Comparison of ENCODE assay signal across 16 cellular contexts in the genomic region with DNA sequence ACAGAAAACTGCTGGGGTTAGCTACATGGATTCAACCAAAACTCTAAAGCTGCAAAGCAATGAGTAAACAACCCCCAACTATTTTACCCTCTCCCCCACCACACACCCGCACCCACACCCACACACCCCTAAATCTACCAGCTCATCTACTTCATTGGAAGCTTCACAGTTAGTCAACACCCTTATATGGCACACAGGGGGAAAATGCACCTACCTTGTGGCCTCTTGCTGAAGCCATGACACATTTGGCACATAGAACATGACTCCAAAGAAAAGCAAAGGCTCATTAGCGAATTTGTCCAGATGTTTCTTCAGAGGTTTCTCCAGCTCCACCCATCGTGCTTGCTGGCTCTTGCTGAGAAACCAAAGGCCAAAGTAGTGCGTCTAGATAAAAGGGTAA.
DNase-seq lines count a peak whose midpoint lies in the region; ATAC-seq and TF ChIP-seq lines count a peak whose summit lies in the region.
"Had no signal": no experiment of that assay in that cellular context is flagged by ENCODE, and none has a peak within 500 bp of the region (broad histone marks: within the 10 kb centered on the region; RNA-seq: fewer than 3 reads in every experiment).

No MANE protein-coding gene starts in this region.

- CTCF ChIA-PET in WTC11 (lab: Charles Lee), result interaction anchor here (2.0 to 2.3 kb wide), 3 partner anchors 48 to 119 kb away, joined by 6 to 12 read pairs (median 10); no protein-coding TSS in a partner anchor

- no peaks in the 10 kb centered on the region for H3K36me3 ChIP-seq in thyroid gland
- H3K36me3 ChIP-seq: BLaER1 treated with 17β-estradiol and CSF1 and Interleukin-3, amounts not matched to agents 10 nM and 100 nM; brain microvascular endothelial cell; lower lobe of right lung had no signal

- H3K36me3 Mint-ChIP-seq in WTC11, result peaks cover 11% of the 10 kb centered on the region

- no peaks in the 10 kb centered on the region for H3K27me3 Mint-ChIP-seq in WTC11 (ENCODE audit: low read depth)

- peak overlapping the region; percentile 45 for H3K27ac ChIP-seq in foreskin keratinocyte
- H3K27ac ChIP-seq in temporal lobe (ENCODE audit: low read depth, low read length), result peak overlapping the region; percentile 50
- H3K27ac ChIP-seq in thyroid gland, result no peak overlapping the region
- H3K27ac ChIP-seq: BLaER1 treated with 17β-estradiol and CSF1 and Interleukin-3, amounts not matched to agents 10 nM and 100 nM; brain microvascular endothelial cell; lower lobe of right lung had no signal

- H3K4me1 ChIP-seq in foreskin keratinocyte (peaks cover 61% of the 10 kb centered on the region), thyroid gland (peaks cover 0 to 4% of the 10 kb centered on the region in 2 donors)

- H3K9me3 ChIP-seq in thyroid gland, result no peaks in the 10 kb centered on the region
- H3K9me3 ChIP-seq: lower lobe of right lung had no signal

- WGBS in thyroid gland, 2 donors, result 96 to 99% methylated on average over 3 to 4 of the region's 4 CpGs

- DNase-seq in stimulated activated CD4-positive, alpha-beta T cell treated with anti-CD3 and anti-CD28 coated beads, Interleukin-15, amount 100 ng/mL, for 48 hours (ENCODE audit: low read depth in 2 of 2), result peak; percentile 26 to 54
- no peak for DNase-seq in stimulated activated CD4-positive, alpha-beta T cell treated with anti-CD3 and anti-CD28 coated beads, Interleukin-4, amount 100 ng/mL, for 4 hours
- DNase-seq in WTC11 (ENCODE audit: low spot score) (no peak), foreskin keratinocyte (peak; percentile 75 to 81), thyroid gland (no peak)
- DNase-seq: brain microvascular endothelial cell; DMS53; effector CD8-positive, alpha-beta T cell; foreskin melanocyte; lower lobe of right lung; NCI-H2029 treated with DMSO at 0.1 percent for 48 hours; NCI-H526; nephron progenitor cell had no signal

- H3K4me1 Mint-ChIP-seq in WTC11, result peaks cover 69% of the 10 kb centered on the region

- H3K9me3 Mint-ChIP-seq in WTC11, result peaks cover 3% of the 10 kb centered on the region

- peak overlapping the region; percentile 75 for H3K27ac Mint-ChIP-seq in WTC11
- H3K27ac Mint-ChIP-seq: nephron progenitor cell had no signal

- TF ChIP-seq POLR2A in thyroid gland (IDR thresholded peaks at IDR 0.05), result no peak

- no peak overlapping the region for H3K4me3 ChIP-seq in thyroid gland (replicated peaks in 1 of 3)
- H3K4me3 ChIP-seq: BLaER1 treated with 17β-estradiol and CSF1 and Interleukin-3, amounts not matched to agents 10 nM and 100 nM; lower lobe of right lung had no signal

- TF ChIP-seq CTCF in WTC11 (IDR thresholded peaks at IDR 0.05), result no peak
- no peak for TF ChIP-seq CTCF in foreskin keratinocyte (conservative IDR thresholded peaks at IDR 0.05)
- TF ChIP-seq CTCF in thyroid gland (IDR thresholded peaks at IDR 0.05), result no peak

- intact Hi-C loops in thyroid gland (cut with DNase I), result no loop called here

- no peak overlapping the region for H3K4me3 Mint-ChIP-seq in WTC11
- H3K4me3 Mint-ChIP-seq: nephron progenitor cell had no signal

- POLR2A ChIA-PET in WTC11 (lab: Charles Lee), result no interaction called here

- no peaks in the 10 kb centered on the region for H3K27me3 ChIP-seq in foreskin keratinocyte
- H3K27me3 ChIP-seq in thyroid gland, result no peaks in the 10 kb centered on the region
- H3K27me3 ChIP-seq: BLaER1 treated with 17β-estradiol and CSF1 and Interleukin-3, amounts not matched to agents 10 nM and 100 nM; brain microvascular endothelial cell had no signal

- ATAC-seq in WTC11 (no peak), foreskin keratinocyte (peak; percentile 38), GM21576 (IDR thresholded peaks at IDR 0.05; ENCODE audit: unreplicated experiment) (no peak)
- ATAC-seq: lower lobe of right lung had no signal

TF ChIP-seq in WTC11, 78 proteins besides CTCF, POLR2A, EP300 and RAD21:
- TF ChIP-seq MYBL2 (CRISPR knock-in tag; IDR thresholded peaks at IDR 0.05) (no peak), ETV6 (CRISPR knock-in tag; IDR thresholded peaks at IDR 0.05) (no peak), IRF1 (CRISPR knock-in tag; IDR thresholded peaks at IDR 0.05) (no peak), NR1H2 (CRISPR knock-in tag; IDR thresholded peaks at IDR 0.05) (no peak), EMX1 (CRISPR knock-in tag; IDR thresholded peaks at IDR 0.05) (no peak)
- TF ChIP-seq, protein P1, sequence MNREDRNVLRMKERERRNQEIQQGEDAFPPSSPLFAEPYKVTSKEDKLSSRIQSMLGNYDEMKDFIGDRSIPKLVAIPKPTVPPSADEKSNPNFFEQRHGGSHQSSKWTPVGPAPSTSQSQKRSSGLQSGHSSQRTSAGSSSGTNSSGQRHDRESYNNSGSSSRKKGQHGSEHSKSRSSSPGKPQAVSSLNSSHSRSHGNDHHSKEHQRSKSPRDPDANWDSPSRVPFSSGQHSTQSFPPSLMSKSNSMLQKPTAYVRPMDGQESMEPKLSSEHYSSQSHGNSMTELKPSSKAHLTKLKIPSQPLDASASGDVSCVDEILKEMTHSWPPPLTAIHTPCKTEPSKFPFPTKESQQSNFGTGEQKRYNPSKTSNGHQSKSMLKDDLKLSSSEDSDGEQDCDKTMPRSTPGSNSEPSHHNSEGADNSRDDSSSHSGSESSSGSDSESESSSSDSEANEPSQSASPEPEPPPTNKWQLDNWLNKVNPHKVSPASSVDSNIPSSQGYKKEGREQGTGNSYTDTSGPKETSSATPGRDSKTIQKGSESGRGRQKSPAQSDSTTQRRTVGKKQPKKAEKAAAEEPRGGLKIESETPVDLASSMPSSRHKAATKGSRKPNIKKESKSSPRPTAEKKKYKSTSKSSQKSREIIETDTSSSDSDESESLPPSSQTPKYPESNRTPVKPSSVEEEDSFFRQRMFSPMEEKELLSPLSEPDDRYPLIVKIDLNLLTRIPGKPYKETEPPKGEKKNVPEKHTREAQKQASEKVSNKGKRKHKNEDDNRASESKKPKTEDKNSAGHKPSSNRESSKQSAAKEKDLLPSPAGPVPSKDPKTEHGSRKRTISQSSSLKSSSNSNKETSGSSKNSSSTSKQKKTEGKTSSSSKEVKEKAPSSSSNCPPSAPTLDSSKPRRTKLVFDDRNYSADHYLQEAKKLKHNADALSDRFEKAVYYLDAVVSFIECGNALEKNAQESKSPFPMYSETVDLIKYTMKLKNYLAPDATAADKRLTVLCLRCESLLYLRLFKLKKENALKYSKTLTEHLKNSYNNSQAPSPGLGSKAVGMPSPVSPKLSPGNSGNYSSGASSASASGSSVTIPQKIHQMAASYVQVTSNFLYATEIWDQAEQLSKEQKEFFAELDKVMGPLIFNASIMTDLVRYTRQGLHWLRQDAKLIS (CRISPR knock-in tag; IDR thresholded peaks at IDR 0.05; ENCODE audit: borderline replicate concordance), result no peak
- TF ChIP-seq, protein P2, sequence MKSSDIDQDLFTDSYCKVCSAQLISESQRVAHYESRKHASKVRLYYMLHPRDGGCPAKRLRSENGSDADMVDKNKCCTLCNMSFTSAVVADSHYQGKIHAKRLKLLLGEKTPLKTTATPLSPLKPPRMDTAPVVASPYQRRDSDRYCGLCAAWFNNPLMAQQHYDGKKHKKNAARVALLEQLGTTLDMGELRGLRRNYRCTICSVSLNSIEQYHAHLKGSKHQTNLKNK (CRISPR knock-in tag; IDR thresholded peaks at IDR 0.05), result no peak
TF ChIP-seq in WTC11: peak in this region for 0.

Comparison
In these comparisons a context has a peak if more than half of its experiments do, and no peak if none do; other contexts are left out.
1. DNase-seq: peak in stimulated activated CD4-positive, alpha-beta T cell treated with anti-CD3 and anti-CD28 coated beads, Interleukin-15, amount 100 ng/mL, for 48 hours (2 of 2) and foreskin keratinocyte (2 of 2); none in stimulated activated CD4-positive, alpha-beta T cell treated with anti-CD3 and anti-CD28 coated beads, Interleukin-4, amount 100 ng/mL, for 4 hours (0 of 2), WTC11 (single experiment) and thyroid gland (0 of 2).
2. H3K27ac ChIP-seq: peak in foreskin keratinocyte (single experiment) and temporal lobe (single experiment); none in thyroid gland (0 of 3).